In genomic region chr10:121069061-121069850, GRCh38 we compare ENCODE assay signal across 9 cellular contexts.
A peak's percentile ranks its signal among the peaks of the same experiment; 100 is the strongest.
DNase-seq lines count a peak whose midpoint lies in the region; ATAC-seq and TF ChIP-seq lines count a peak whose summit lies in the region.
"Had no signal": no experiment of that assay in that cellular context is flagged by ENCODE, and none has a peak within 500 bp of the region (broad histone marks: within the 10 kb centered on the region; RNA-seq: fewer than 3 reads in every experiment).

No MANE protein-coding gene starts in this region.

- H3K27ac ChIP-seq in rectal smooth muscle tissue (ENCODE audit: low read depth, low read length) = peak overlapping the region; percentile 65
- H3K27ac ChIP-seq in psoas muscle = no peak overlapping the region

- H3K4me3 ChIP-seq in rectal smooth muscle tissue (ENCODE audit: low read length) (no peak overlapping the region), psoas muscle (no peak overlapping the region)

- H3K36me3 ChIP-seq in rectal smooth muscle tissue (ENCODE audit: control insufficient read depth, insufficient read depth, low read length) (no peaks in the 10 kb centered on the region), psoas muscle (ENCODE audit: insufficient read depth in 1 of 2, low read depth in 1 of 2) (no peaks in the 10 kb centered on the region)

- no peaks in the 10 kb centered on the region for H3K9me3 ChIP-seq in psoas muscle

- no peaks in the 10 kb centered on the region for H3K27me3 ChIP-seq in rectal smooth muscle tissue (ENCODE audit: control insufficient read depth, insufficient read depth, low read length)
- H3K27me3 ChIP-seq in psoas muscle (ENCODE audit: insufficient read depth in 3 of 3, low read length in 2 of 3) = no peaks in the 10 kb centered on the region

- no peak for TF ChIP-seq CTCF in psoas muscle (IDR thresholded peaks at IDR 0.05)

- H3K4me1 ChIP-seq in rectal smooth muscle tissue (ENCODE audit: control insufficient read depth, insufficient read depth, low read length) = peaks cover 25% of the 10 kb centered on the region
- no peaks in the 10 kb centered on the region for H3K4me1 ChIP-seq in psoas muscle

- DNase-seq in NOMO-1 treated with DMSO at 0.1 percent for 48 hours (lab: John Stamatoyannopoulos, UW; ENCODE audit: unreplicated experiment) (peak; percentile 91), cardiac septum (ENCODE audit: low spot score) (no peak), psoas muscle (no peak), GOT3 (lab: John Stamatoyannopoulos, UW) (no peak)
- DNase-seq in activated CD4-positive, alpha-beta T cell treated with anti-CD3 and anti-CD28 coated beads for 4 hours = no peak
- DNase-seq: natural killer cell had no signal

- WGBS in psoas muscle, 3 donors = 66 to 85% (median 82%) methylated on average over 9 of the region's 9 CpGs

- intact Hi-C loops in cardiac septum (cut with DNase I) (no loop called here), psoas muscle (cut with DNase I) (no loop called here)

- H3K9ac ChIP-seq in rectal smooth muscle tissue (ENCODE audit: low read length) = no peak overlapping the region

- peak; percentile 76 for ATAC-seq in GM18873 (IDR thresholded peaks at IDR 0.05; ENCODE audit: low FRiP score, unreplicated experiment)
- peak; percentile 68 for ATAC-seq in HG02798 (IDR thresholded peaks at IDR 0.05; ENCODE audit: poor library complexity, unreplicated experiment)
- ATAC-seq in psoas muscle = no peak
- ATAC-seq: natural killer cell had no signal

Comparison
In these comparisons a context has a peak if more than half of its experiments do, and no peak if none do; other contexts are left out.
1. ATAC-seq: peak in GM18873 (single experiment) and HG02798 (single experiment); none in psoas muscle (0 of 4).